In genomic region chr20:63037669-63038268, GRCh38 we compare ENCODE assay signal across 20 cellular contexts. TPM values are rescaled to one million over a fixed set of nuclear protein-coding genes. Genes with fewer than 3 reads are reported as not detected.
"Had no signal": no experiment of that assay in that cellular context is flagged by ENCODE, and none has a peak within 500 bp of the region (broad histone marks: within the 10 kb centered on the region; RNA-seq: fewer than 3 reads in every experiment).

No MANE protein-coding gene starts in this region.

- DNase-seq: activated CD4-positive, CD25-positive, alpha-beta regulatory T cell treated with anti-CD3 and anti-CD28 coated beads, Interleukin-2, amount 50 U/mL, for 72 hours; activated naive CD4-positive, alpha-beta T cell treated with anti-CD3 and anti-CD28 coated beads, Interleukin-2, amount 10 ng/mL, durations not matched to agents 7 days and 5 days; adrenal gland; caudate nucleus; colonic mucosa; mesenchymal stem cell; naive thymus-derived CD8-positive, alpha-beta T cell; occipital lobe; stimulated activated naive CD8-positive, alpha-beta T cell treated with anti-CD3 and anti-CD28 coated beads, Interleukin-15, Interleukin-2, amounts not matched to agents 100 U/mL and 50 U/mL, for 24 hours; T1000; trophoblast cell had no signal

- H3K4me3 ChIP-seq: adrenal gland, colonic mucosa, hepatocyte, left lung, smooth muscle cell had no signal

- H2AFZ ChIP-seq: hepatocyte had no signal

- ATAC-seq: esophagus mucosa; left lung; naive thymus-derived CD8-positive, alpha-beta T cell; right cardiac atrium; stimulated activated naive CD8-positive, alpha-beta T cell treated with anti-CD3 and anti-CD28 coated beads, Interleukin-15, Interleukin-2, amounts not matched to agents 100 U/mL and 50 U/mL, for 24 hours had no signal

- H3K9me3 Mint-ChIP-seq: activated naive CD4-positive, alpha-beta T cell treated with anti-CD3 and anti-CD28 coated beads, Interleukin-2, amount 10 ng/mL, durations not matched to agents 7 days and 5 days; activated T-helper 2 cell treated with anti-CD3 and anti-CD28 coated beads, Interferon-gamma antibody, Interleukin-2, Interleukin-4, amounts not matched to agents 10 μg/mL and 5 μg/mL and 100 μg/mL, durations not matched to agents 14 hours and 24 hours and 36 hours; naive thymus-derived CD8-positive, alpha-beta T cell had no signal

- H3K4me1 ChIP-seq: adrenal gland, colonic mucosa, left lung had no signal

- H3K9me3 ChIP-seq: adrenal gland, colonic mucosa, left lung had no signal

- H3K4me2 ChIP-seq: hepatocyte, smooth muscle cell had no signal

- H3K4me3 Mint-ChIP-seq: activated naive CD4-positive, alpha-beta T cell treated with anti-CD3 and anti-CD28 coated beads, Interleukin-2, amount 10 ng/mL, durations not matched to agents 7 days and 5 days; naive thymus-derived CD8-positive, alpha-beta T cell had no signal

- H3K79me2 ChIP-seq: hepatocyte had no signal

- H3K27ac ChIP-seq: adrenal gland, colonic mucosa, hepatocyte, left lung had no signal

- H3K36me3 Mint-ChIP-seq: activated naive CD4-positive, alpha-beta T cell treated with anti-CD3 and anti-CD28 coated beads, Interleukin-2, amount 10 ng/mL, durations not matched to agents 7 days and 5 days; naive thymus-derived CD8-positive, alpha-beta T cell had no signal

- H3K27ac Mint-ChIP-seq: activated naive CD4-positive, alpha-beta T cell treated with anti-CD3 and anti-CD28 coated beads, Interleukin-2, amount 10 ng/mL, durations not matched to agents 7 days and 5 days; activated T-helper 2 cell treated with anti-CD3 and anti-CD28 coated beads, Interferon-gamma antibody, Interleukin-2, Interleukin-4, amounts not matched to agents 10 μg/mL and 5 μg/mL and 100 μg/mL, durations not matched to agents 14 hours and 24 hours and 36 hours; progenitor cell of endocrine pancreas had no signal

- H3K36me3 ChIP-seq: adrenal gland, colonic mucosa, left lung had no signal

RNA-seq across cellular contexts. Expression of gene BHLHE23, which starts 31.0 kb away (rescaled TPM):
- total RNA-seq: activated T-helper 2 cell treated with anti-CD3 and anti-CD28 coated beads, Interferon-gamma antibody, Interleukin-2, Interleukin-4, amounts not matched to agents 10 μg/mL and 5 μg/mL and 100 μg/mL, durations not matched to agents 14 hours and 24 hours and 36 hours; adrenal gland; colonic mucosa; esophagus mucosa; hepatocyte; left lung; mucosa of gallbladder; naive thymus-derived CD8-positive, alpha-beta T cell; occipital lobe; progenitor cell of endocrine pancreas; right cardiac atrium; smooth muscle cell had no signal
- polyA plus RNA-seq: adrenal gland; hepatocyte; keratinocyte; naive thymus-derived CD8-positive, alpha-beta T cell; right cardiac atrium; smooth muscle cell had no signal
